ENCODE assay signal across 8 cellular contexts in the genomic region with DNA sequence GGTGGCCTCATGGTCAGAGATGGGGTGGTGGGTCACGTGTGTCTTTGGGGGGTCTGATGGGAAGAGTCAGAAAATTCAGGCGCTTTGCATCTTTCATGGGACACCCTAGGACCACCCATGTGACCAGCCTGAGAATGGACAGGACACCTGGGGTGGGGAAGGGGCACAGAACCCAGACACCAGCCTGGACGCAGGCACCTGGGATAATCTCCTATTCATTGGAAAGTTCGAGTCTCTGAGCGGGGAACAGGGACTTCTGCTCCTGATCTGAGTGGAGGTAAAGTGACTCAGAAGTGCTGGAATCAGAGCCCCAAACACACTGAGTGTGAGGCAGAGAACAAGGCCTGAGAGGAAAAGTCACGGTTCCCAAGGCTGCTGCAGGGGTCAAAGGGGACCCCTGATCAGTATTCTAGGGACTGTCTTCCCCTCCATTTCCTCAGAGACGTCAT. TPM values are rescaled to one million over a fixed set of nuclear protein-coding genes. Genes with fewer than 3 reads are reported as not detected.
DNase-seq lines count a peak whose midpoint lies in the region; ATAC-seq lines count a peak whose summit lies in the region.

No MANE protein-coding gene starts in this region.

- H3K9me3 Mint-ChIP-seq in activated CD4-positive, alpha-beta T cell treated with anti-CD3 and anti-CD28 coated beads for 36 hours (ENCODE audit: low read depth), result peaks cover 2% of the 10 kb centered on the region
- peaks cover 4% of the 10 kb centered on the region for H3K9me3 Mint-ChIP-seq in activated T-helper 1 cell treated with anti-CD3 and anti-CD28 coated beads, Interleukin-12 subunit alpha, Interleukin-12 subunit beta, Interleukin-2, Interleukin-4 antibody, amounts not matched to agents 30 ng/mL and 10 ng/mL and 1 ng/mL, durations not matched to agents 14 hours and 24 hours and 36 hours
- no peaks in the 10 kb centered on the region for H3K9me3 Mint-ChIP-seq in immature natural killer cell
- H3K9me3 Mint-ChIP-seq in stimulated activated naive CD8-positive, alpha-beta T cell treated with anti-CD3 and anti-CD28 coated beads, Interleukin-15, amount 100 ng/mL, for 72 hours, result peaks cover 4 to 5% of the 10 kb centered on the region in 2 donors

- peak overlapping the region; percentile 98 for H3K4me3 Mint-ChIP-seq in activated CD4-positive, alpha-beta T cell treated with anti-CD3 and anti-CD28 coated beads for 36 hours
- peak overlapping the region; percentile 95 for H3K4me3 Mint-ChIP-seq in activated T-helper 1 cell treated with anti-CD3 and anti-CD28 coated beads, Interleukin-12 subunit alpha, Interleukin-12 subunit beta, Interleukin-2, Interleukin-4 antibody, amounts not matched to agents 30 ng/mL and 10 ng/mL and 1 ng/mL, durations not matched to agents 14 hours and 24 hours and 36 hours
- peak overlapping the region; percentile 96 to 99 (median 97) for H3K4me3 Mint-ChIP-seq in immature natural killer cell
- peak overlapping the region; percentile 97 to 99 for H3K4me3 Mint-ChIP-seq in stimulated activated naive CD8-positive, alpha-beta T cell treated with anti-CD3 and anti-CD28 coated beads, Interleukin-15, amount 100 ng/mL, for 72 hours

- H3K4me1 Mint-ChIP-seq in activated CD4-positive, alpha-beta T cell treated with anti-CD3 and anti-CD28 coated beads for 36 hours, result peaks cover 62% of the 10 kb centered on the region
- peaks cover 73% of the 10 kb centered on the region for H3K4me1 Mint-ChIP-seq in activated T-helper 1 cell treated with anti-CD3 and anti-CD28 coated beads, Interleukin-12 subunit alpha, Interleukin-12 subunit beta, Interleukin-2, Interleukin-4 antibody, amounts not matched to agents 30 ng/mL and 10 ng/mL and 1 ng/mL, durations not matched to agents 14 hours and 24 hours and 36 hours (ENCODE audit: low read depth)
- H3K4me1 Mint-ChIP-seq in immature natural killer cell, result peaks cover 69 to 75% of the 10 kb centered on the region in 2 donors
- H3K4me1 Mint-ChIP-seq in stimulated activated naive CD8-positive, alpha-beta T cell treated with anti-CD3 and anti-CD28 coated beads, Interleukin-15, amount 100 ng/mL, for 72 hours, result peaks cover 84% of the 10 kb centered on the region

- CTCF ChIA-PET in activated CD4-positive, alpha-beta T cell treated with anti-CD3 and anti-CD28 coated beads for 36 hours (lab: Charles Lee), result no interaction called here

- H3K27me3 Mint-ChIP-seq in activated CD4-positive, alpha-beta T cell treated with anti-CD3 and anti-CD28 coated beads for 36 hours, result peaks cover 2% of the 10 kb centered on the region
- peaks cover 3% of the 10 kb centered on the region for H3K27me3 Mint-ChIP-seq in activated T-helper 1 cell treated with anti-CD3 and anti-CD28 coated beads, Interleukin-12 subunit alpha, Interleukin-12 subunit beta, Interleukin-2, Interleukin-4 antibody, amounts not matched to agents 30 ng/mL and 10 ng/mL and 1 ng/mL, durations not matched to agents 14 hours and 24 hours and 36 hours (ENCODE audit: insufficient read depth)
- H3K27me3 Mint-ChIP-seq in immature natural killer cell (ENCODE audit: low read depth in 3 of 3), result peaks cover 63 to 69% (median 65%) of the 10 kb centered on the region in 3 donors
- H3K27me3 Mint-ChIP-seq in stimulated activated naive CD8-positive, alpha-beta T cell treated with anti-CD3 and anti-CD28 coated beads, Interleukin-15, amount 100 ng/mL, for 72 hours, result no peaks in the 10 kb centered on the region

- H3K27ac Mint-ChIP-seq in activated CD4-positive, alpha-beta T cell treated with anti-CD3 and anti-CD28 coated beads for 36 hours, result peak overlapping the region; percentile 84
- peak overlapping the region; percentile 79 for H3K27ac Mint-ChIP-seq in activated T-helper 1 cell treated with anti-CD3 and anti-CD28 coated beads, Interleukin-12 subunit alpha, Interleukin-12 subunit beta, Interleukin-2, Interleukin-4 antibody, amounts not matched to agents 30 ng/mL and 10 ng/mL and 1 ng/mL, durations not matched to agents 14 hours and 24 hours and 36 hours
- peak overlapping the region; percentile 46 to 100 (median 96) for H3K27ac Mint-ChIP-seq in immature natural killer cell
- peak overlapping the region; percentile 90 to 100 for H3K27ac Mint-ChIP-seq in stimulated activated naive CD8-positive, alpha-beta T cell treated with anti-CD3 and anti-CD28 coated beads, Interleukin-15, amount 100 ng/mL, for 72 hours

- DNase-seq in activated CD4-positive, alpha-beta T cell treated with anti-CD3 and anti-CD28 coated beads for 36 hours, result peak; percentile 20
- no peak for DNase-seq in activated CD4-positive, alpha-beta T cell treated with anti-CD3 and anti-CD28 coated beads, Interleukin-2, amount 50 U/mL, for 4 hours
- DNase-seq in activated T-helper 1 cell treated with anti-CD3 and anti-CD28 coated beads, Interleukin-12 subunit alpha, Interleukin-12 subunit beta, Interleukin-2, Interleukin-4 antibody, amounts not matched to agents 30 ng/mL and 10 ng/mL and 1 ng/mL, durations not matched to agents 14 hours and 24 hours and 36 hours (ENCODE audit: low spot score), result no peak
- peak; percentile 14 to 41 (median 32) for DNase-seq in immature natural killer cell
- DNase-seq in stimulated activated naive CD8-positive, alpha-beta T cell treated with anti-CD3 and anti-CD28 coated beads, Interleukin-15, amount 100 ng/mL, for 72 hours, result peak in 1 of 2 donors; percentile 36
- no peak for DNase-seq in pons (ENCODE audit: low spot score)
- DNase-seq in RKO (ENCODE audit: low spot score), result no peak

- POLR2A ChIA-PET in activated CD4-positive, alpha-beta T cell treated with anti-CD3 and anti-CD28 coated beads for 36 hours (lab: Charles Lee), result interaction anchor here (0.7 kb wide), 1 partner anchor 9 kb away, joined by 3 read pairs; no protein-coding TSS in a partner anchor

- intact Hi-C loops in activated CD4-positive, alpha-beta T cell treated with anti-CD3 and anti-CD28 coated beads for 36 hours (cut with DNase I, micrococcal nuclease), result loop anchor here (5.0 to 10.0 kb wide), 5 partner anchors 47 to 1413 kb away; partner anchors contain the start of genes FLOT1 (in 1 of the 2), HLA-A (in 1 of the 2), IER3 (in 1 of the 2) and LTA (in 1 of the 2)
- intact Hi-C loops in activated T-helper 1 cell treated with anti-CD3 and anti-CD28 coated beads, Interleukin-12 subunit alpha, Interleukin-12 subunit beta, Interleukin-2, Interleukin-4 antibody, amounts not matched to agents 30 ng/mL and 10 ng/mL and 1 ng/mL, durations not matched to agents 14 hours and 24 hours and 36 hours (cut with micrococcal nuclease), result loop anchor here (5.0 kb wide), 3 partner anchors 47 to 1468 kb away; partner anchors contain the start of genes MICA, MRPS18B and PPP1R10

- H3K36me3 Mint-ChIP-seq in activated CD4-positive, alpha-beta T cell treated with anti-CD3 and anti-CD28 coated beads for 36 hours (ENCODE audit: low read depth), result peaks cover 47% of the 10 kb centered on the region
- peaks cover 50% of the 10 kb centered on the region for H3K36me3 Mint-ChIP-seq in activated T-helper 1 cell treated with anti-CD3 and anti-CD28 coated beads, Interleukin-12 subunit alpha, Interleukin-12 subunit beta, Interleukin-2, Interleukin-4 antibody, amounts not matched to agents 30 ng/mL and 10 ng/mL and 1 ng/mL, durations not matched to agents 14 hours and 24 hours and 36 hours (ENCODE audit: low read depth)
- peaks cover 32 to 37% (median 37%) of the 10 kb centered on the region in 3 donors for H3K36me3 Mint-ChIP-seq in immature natural killer cell

- ATAC-seq in activated CD4-positive, alpha-beta T cell treated with anti-CD3 and anti-CD28 coated beads for 36 hours, result no peak
- ATAC-seq in stimulated activated naive CD8-positive, alpha-beta T cell treated with anti-CD3 and anti-CD28 coated beads, Interleukin-15, amount 100 ng/mL, for 72 hours, result no peak
- no peak for ATAC-seq in HG02759 (IDR thresholded peaks at IDR 0.05; ENCODE audit: unreplicated experiment)

RNA-seq across cellular contexts. Expression of gene HLA-B, which starts 1.4 kb away (rescaled TPM):
- 1,000 to 10,000 TPM; 2,101 to 2,412 TPM for total RNA-seq in activated CD4-positive, alpha-beta T cell treated with anti-CD3 and anti-CD28 coated beads for 36 hours
- total RNA-seq in activated T-helper 1 cell treated with anti-CD3 and anti-CD28 coated beads, Interleukin-12 subunit alpha, Interleukin-12 subunit beta, Interleukin-2, Interleukin-4 antibody, amounts not matched to agents 30 ng/mL and 10 ng/mL and 1 ng/mL, durations not matched to agents 14 hours and 24 hours and 36 hours, result 3,770 and 3,814 TPM in 2 replicates
- over 10,000 TPM in 2 of 3 donors, 1,000 to 10,000 TPM in 1; 9,643 to 11,927 (median 10,594) TPM for polyA plus RNA-seq in immature natural killer cell

RNA-seq across cellular contexts. Expression of gene MICA, which starts 47.8 kb away (rescaled TPM):
- 1 to 10 TPM; 6.3 to 7.1 TPM for total RNA-seq in activated CD4-positive, alpha-beta T cell treated with anti-CD3 and anti-CD28 coated beads for 36 hours
- total RNA-seq in activated T-helper 1 cell treated with anti-CD3 and anti-CD28 coated beads, Interleukin-12 subunit alpha, Interleukin-12 subunit beta, Interleukin-2, Interleukin-4 antibody, amounts not matched to agents 30 ng/mL and 10 ng/mL and 1 ng/mL, durations not matched to agents 14 hours and 24 hours and 36 hours, result 11.5 and 12.4 TPM in 2 replicates
- polyA plus RNA-seq in immature natural killer cell, result 1 to 10 TPM; 5.7 to 6.9 (median 6.4) TPM

Comparison
In these comparisons a context has a peak if more than half of its experiments do, and no peak if none do; other contexts are left out.
1. DNase-seq: peak in activated CD4-positive, alpha-beta T cell treated with anti-CD3 and anti-CD28 coated beads for 36 hours (single experiment) and immature natural killer cell (3 of 3); none in activated CD4-positive, alpha-beta T cell treated with anti-CD3 and anti-CD28 coated beads, Interleukin-2, amount 50 U/mL, for 4 hours (0 of 2), activated T-helper 1 cell treated with anti-CD3 and anti-CD28 coated beads, Interleukin-12 subunit alpha, Interleukin-12 subunit beta, Interleukin-2, Interleukin-4 antibody, amounts not matched to agents 30 ng/mL and 10 ng/mL and 1 ng/mL, durations not matched to agents 14 hours and 24 hours and 36 hours (single experiment), pons (single experiment) and RKO (single experiment).
2. Peak in every context shown above with its lines, with median percentiles within 50 percentile points of each other: H3K27ac Mint-ChIP-seq and H3K4me3 Mint-ChIP-seq.